Comparison of ENCODE assay signal across 8 cellular contexts in genomic region chr7:108294595-108294994, GRCh38.
DNase-seq lines count a peak whose midpoint lies in the region; ATAC-seq and TF ChIP-seq lines count a peak whose summit lies in the region.

No MANE protein-coding gene starts in this region.

- H3K4me3 ChIP-seq in foreskin fibroblast (ENCODE audit: low read depth in 1 of 2, low read length in 2 of 2) (no peak overlapping the region), adrenal gland (no peak overlapping the region)

- H3K27me3 Mint-ChIP-seq in T-helper 17 cell, result peaks cover 39% of the 10 kb centered on the region

- peaks cover 11 to 54% of the 10 kb centered on the region in 2 donors for H3K4me1 ChIP-seq in adrenal gland (replicated peaks in 1 of 2)

- DNase-seq in GM10266 (ENCODE audit: extremely low spot score) (peak; percentile 37), T-helper 17 cell (no peak), foreskin fibroblast (no peak), HUDEP-2 (lab: John Stamatoyannopoulos, UW; ENCODE audit: unreplicated experiment in 76 of 76) (no peak), adrenal gland (no peak)
- no peak for DNase-seq in NK-92 treated with Interleukin-12 subunit alpha and Interleukin-12 subunit beta, amount 100 ng/mL, for 24 hours (lab: John Stamatoyannopoulos, UW)

- no peak overlapping the region for H3K27ac Mint-ChIP-seq in T-helper 17 cell

- H3K4me3 Mint-ChIP-seq in T-helper 17 cell, result no peak overlapping the region

- H3K9me3 ChIP-seq in T-helper 17 cell (ENCODE audit: control insufficient read depth, low read length, poor library complexity, severe bottlenecking), result no peaks in the 10 kb centered on the region
- no peaks in the 10 kb centered on the region for H3K9me3 ChIP-seq in adrenal gland (replicated peaks in 1 of 3)

- 49 to 59% (median 52%) methylated on average over 4 of the region's 4 CpGs for WGBS in adrenal gland, 4 donors

- no peak for TF ChIP-seq POLR2A in adrenal gland (IDR thresholded peaks at IDR 0.05)

- no peak overlapping the region for H3K27ac ChIP-seq in adrenal gland

- no peaks in the 10 kb centered on the region for H3K36me3 Mint-ChIP-seq in T-helper 17 cell (ENCODE audit: low read depth)

- no peak for TF ChIP-seq CTCF in GM10266 (IDR thresholded peaks at IDR 0.05; ENCODE audit: control insufficient read depth, insufficient read depth, low read depth, missing control alignments)
- TF ChIP-seq CTCF in foreskin fibroblast (IDR thresholded peaks at IDR 0.05; ENCODE audit: low read depth, low read length), result no peak
- TF ChIP-seq CTCF in adrenal gland (IDR thresholded peaks at IDR 0.05), result no peak

- no peaks in the 10 kb centered on the region for H3K36me3 ChIP-seq in adrenal gland (replicated peaks in 1 of 2)

- peak; percentile 89 for ATAC-seq in GM19468 (IDR thresholded peaks at IDR 0.05; ENCODE audit: extremely low read depth, unreplicated experiment)
- peak; percentile 91 for ATAC-seq in HG03280 (IDR thresholded peaks at IDR 0.05; ENCODE audit: unreplicated experiment)
- peak; percentile 45 for ATAC-seq in T-helper 17 cell

- intact Hi-C loops in adrenal gland (cut with DNase I), result no loop called here

- H3K27me3 ChIP-seq in adrenal gland, result no peaks in the 10 kb centered on the region

- H3K4me1 Mint-ChIP-seq in T-helper 17 cell, result no peaks in the 10 kb centered on the region
